Comparison of ENCODE assay signal across 9 cellular contexts in genomic region chr11:47553417-47553746, GRCh38. TPM values are rescaled to one million over a fixed set of nuclear protein-coding genes. Genes with fewer than 3 reads are reported as not detected.
DNase-seq lines count a peak whose midpoint lies in the region; ATAC-seq, FAIRE-seq and TF ChIP-seq lines count a peak whose summit lies in the region.
"Had no signal": no experiment of that assay in that cellular context is flagged by ENCODE, and none has a peak within 500 bp of the region (broad histone marks: within the 10 kb centered on the region; RNA-seq: fewer than 3 reads in every experiment).

No MANE protein-coding gene starts in this region.

- H3K9me3 ChIP-seq in GM12878 (replicated peaks; ENCODE audit: control insufficient read depth, insufficient read depth, low read length) (no peaks in the 10 kb centered on the region), right lobe of liver (no peaks in the 10 kb centered on the region)

- H3K36me3 ChIP-seq in GM12878 (ENCODE audit: control insufficient read depth in 2 of 2, insufficient read depth in 2 of 2, low read length in 1 of 2) (no peaks in the 10 kb centered on the region), right lobe of liver (no peaks in the 10 kb centered on the region)

- H3K4me3 ChIP-seq in GM12878 = peak overlapping the region; percentile 56; the same call in 1 of the 2 replicates
- peak overlapping the region; percentile 71 to 93 (median 92) for H3K4me3 ChIP-seq in right lobe of liver

- intact Hi-C loops in GM12878 (cut with micrococcal nuclease; ENCODE audit: unreplicated experiment) = loop anchor here (5.0 kb wide), 1 partner anchor 36 kb away; no protein-coding TSS in a partner anchor
- intact Hi-C loops in right lobe of liver (cut with DNase I) = no loop called here

- H3K4me1 ChIP-seq in GM12878 (ENCODE audit: control insufficient read depth, insufficient read depth, low read length) = peaks cover 10% of the 10 kb centered on the region; the same call in 1 of the 2 replicates
- H3K4me1 ChIP-seq in right lobe of liver = peaks cover 0 to 25% (median 11%) of the 10 kb centered on the region in 4 donors

- WGBS in GM12878 (ENCODE audit: insufficient coverage, insufficient replicate concordance, low lambda C conversion rate, missing lambda C conversion rate) = 14% methylated on average over 9 of the region's 9 CpGs
- WGBS in right lobe of liver (ENCODE audit: insufficient coverage, low coverage, low lambda C conversion rate, missing lambda C conversion rate) = 34% methylated on average over 7 of the region's 9 CpGs

- RAD21 ChIA-PET in GM12878 (lab: Charles Lee; ENCODE audit: unreplicated experiment) = interaction anchor here (0.5 to 3.5 kb wide), 3 partner anchors 12 to 40 kb away, joined by 3 to 11 read pairs (median 8); partner anchors contain the start of gene PTPMT1

- no peak for TF ChIP-seq RAD21 in GM12878 (IDR thresholded peaks at IDR 0.05; ENCODE audit: insufficient read depth, low read depth, low read length)

- in situ Hi-C loops in GM12878 (cut with MboI) = no loop called here

- no peak for FAIRE-seq in GM12878 (lab: Jason Lieb, UNC)

- peak overlapping the region; percentile 85 for H3K4me2 ChIP-seq in GM12878 (ENCODE audit: control insufficient read depth, insufficient read depth)

- no peaks in the 10 kb centered on the region for H3K9me3 Mint-ChIP-seq in type B pancreatic cell

- no peak for TF ChIP-seq EP300 in GM12878 (IDR thresholded peaks at IDR 0.05; ENCODE audit: borderline replicate concordance in 1 of 2, control insufficient read depth in 1 of 2, low read depth in 2 of 2, low read length in 2 of 2)

- SMC1A ChIA-PET in GM12878 (lab: Charles Lee; ENCODE audit: uncharacterized antibody, unreplicated experiment) = interaction anchor here (1.6 to 3.6 kb wide), 4 partner anchors 25 to 55 kb away, joined by 3 to 40 read pairs (median 12); partner anchors contain the start of genes KBTBD4 and NDUFS3

- POLR2A ChIA-PET in GM12878 (lab: Charles Lee) = interaction anchor here (0.7 to 3.9 kb wide), 3 partner anchors 11 to 40 kb away, joined by 4 to 12 read pairs (median 8); no protein-coding TSS in a partner anchor

- H3K27me3 ChIP-seq in GM12878 (replicated peaks in 1 of 2; ENCODE audit: control insufficient read depth in 2 of 2, insufficient read depth in 2 of 2, low read length in 1 of 2) = no peaks in the 10 kb centered on the region
- no peaks in the 10 kb centered on the region for H3K27me3 ChIP-seq in right lobe of liver

- no peak for TF ChIP-seq POLR2A in GM12878 (IDR thresholded peaks at IDR 0.05; ENCODE audit: low read depth, low read length)
- no peak for TF ChIP-seq POLR2A in right lobe of liver (IDR thresholded peaks at IDR 0.05)

- CTCF ChIA-PET in GM12878 (lab: Yijun Ruan, JAX) = interaction anchor here (0.6 to 3.2 kb wide), 13 partner anchors 10 to 66 kb away, joined by 3 to 22 read pairs (median 4); no protein-coding TSS in a partner anchor

- H3K27me3 Mint-ChIP-seq in type B pancreatic cell = no peaks in the 10 kb centered on the region

- peaks cover 9% of the 10 kb centered on the region for H3K36me3 Mint-ChIP-seq in type B pancreatic cell

- H3K79me2 ChIP-seq in GM12878 (ENCODE audit: control insufficient read depth, insufficient read depth, low read length) = peaks cover 47% of the 10 kb centered on the region

- H4K20me1 ChIP-seq in GM12878 (ENCODE audit: control insufficient read depth, insufficient read depth) = no peaks in the 10 kb centered on the region

- H3K27ac ChIP-seq in C4-2B (peak overlapping the region; percentile 93), GM12878 (ENCODE audit: control insufficient read depth, insufficient read depth) (no peak overlapping the region), right lobe of liver (peak overlapping the region; percentile 93 to 95 (median 93))

- peaks cover 21% of the 10 kb centered on the region for H3K4me1 Mint-ChIP-seq in type B pancreatic cell (ENCODE audit: unreplicated experiment)

- DNase-seq in GM12878 (ENCODE audit: low read depth, low spot score) (no peak), right lobe of liver (no peak), type B pancreatic cell (ENCODE audit: extremely low spot score, unreplicated experiment) (no peak), GM10266 (ENCODE audit: extremely low spot score) (no peak), D341Med (ENCODE audit: low spot score) (no peak)

- peak overlapping the region; percentile 62 for H3K9ac ChIP-seq in GM12878 (ENCODE audit: control insufficient read depth, insufficient read depth, low read length)

- peak overlapping the region; percentile 90 for H3K4me3 Mint-ChIP-seq in type B pancreatic cell

- ATAC-seq in GM21360 (IDR thresholded peaks at IDR 0.05; ENCODE audit: unreplicated experiment) = peak; percentile 28
- ATAC-seq in HG03571 (IDR thresholded peaks at IDR 0.05; ENCODE audit: unreplicated experiment) = peak; percentile 18
- ATAC-seq in GM12878 = peak; percentile 36
- ATAC-seq in right lobe of liver = peak in 2 of 4 donors; percentile 5 to 9

- peak overlapping the region; percentile 90 for H2AFZ ChIP-seq in GM12878 (ENCODE audit: control insufficient read depth, low read depth, low read length)

- TF ChIP-seq CTCF in C4-2B (conservative IDR thresholded peaks at IDR 0.05) (no peak; the same call in none of the 2 replicates), GM12878 (IDR thresholded peaks at IDR 0.05 in 2 of 3, conservative IDR thresholded peaks at IDR 0.05 in 1 of 3; ENCODE audit: control insufficient read depth in 2 of 3, extremely low read depth in 1 of 3, insufficient read depth in 1 of 3, low read depth in 3 of 3, low read length in 3 of 3) (no peak), right lobe of liver (IDR thresholded peaks at IDR 0.05) (no peak), type B pancreatic cell (conservative IDR thresholded peaks at IDR 0.05) (peak; percentile 28), GM10266 (IDR thresholded peaks at IDR 0.05; ENCODE audit: control insufficient read depth, insufficient read depth, low read depth, missing control alignments) (no peak)

- BruUV-seq in GM12878 (replicated peaks; lab: Mats Ljungman, UMichigan) = no TSS peak

- H3K27ac Mint-ChIP-seq in type B pancreatic cell = peak overlapping the region; percentile 89

RNA-seq across cellular contexts. Expression of gene CELF1, which starts 0.5 kb away (rescaled TPM):
- total RNA-seq in GM12878 (2013; cell fraction: nucleolus; rRNA removed) = 266 and 277 TPM in 2 replicates
- total RNA-seq in GM12878 (2014; rRNA removed) (78.6 and 82.0 TPM in 2 replicates), GM12878 (2014; rRNA removed; fragmentation: Illumina TruSeq; extraction: Trizol) (64.2 and 64.9 TPM in 2 replicates), GM12878 (2021) (106 and 108 TPM in 2 replicates), right lobe of liver (10 to 100 TPM; 66.3 to 86.5 (median 71.7) TPM), type B pancreatic cell (ENCODE audit: low replicate concordance) (97.8 and 125 TPM in 2 replicates)
- polyA plus RNA-seq in GM12878 (2011; ENCODE audit: low read depth) = 31.3 TPM
- polyA plus RNA-seq in GM12878 (2011; rRNA removed) (128 and 130 TPM in 2 replicates), GM12878 (2014; fragmentation: Illumina TruSeq; extraction: Trizol) (73.1 and 77.8 TPM in 2 replicates), GM12878 (2014; fragmentation: Nextera tagmentation; extraction: Ambion mirVana) (10 to 100 TPM; 35.3 to 41.5 TPM), GM12878 (2014; rRNA removed) (83.8 and 92.9 TPM in 2 replicates), GM12878 (2016; fragmentation: Nextera tagmentation; extraction: Ambion mirVana) (100 to 1,000 TPM; 108 to 109 TPM)
- 83.8 and 85.4 TPM in 2 replicates for polyA plus RNA-seq in GM12878 (2011; cell fraction: cytosol; rRNA removed)
- 169 and 191 TPM in 2 replicates for polyA plus RNA-seq in GM12878 (2011; cell fraction: nucleus; rRNA removed)
- 42.3 and 44.9 TPM in 2 replicates for polyA plus RNA-seq in GM12878 (2012)
- polyA minus RNA-seq in GM12878 (2011; rRNA and poly(A)+ RNA removed) = 158 and 170 TPM in 2 replicates
- 49.4 and 74.5 TPM in 2 replicates for polyA minus RNA-seq in GM12878 (2011; cell fraction: cytosol; rRNA and poly(A)+ RNA removed)
- polyA minus RNA-seq in GM12878 (2011; cell fraction: nucleus; rRNA and poly(A)+ RNA removed) = 75.3 and 124 TPM in 2 replicates

RNA-seq across cellular contexts. Expression of gene PTPMT1, which starts 12.0 kb away (rescaled TPM):
- total RNA-seq in GM12878 (2013; cell fraction: nucleolus; rRNA removed) = 33.7 and 39.6 TPM in 2 replicates
- total RNA-seq in GM12878 (2014; rRNA removed) (98.7 and 99.7 TPM in 2 replicates), GM12878 (2014; rRNA removed; fragmentation: Illumina TruSeq; extraction: Trizol) (41.2 and 44.2 TPM in 2 replicates), GM12878 (2021) (59.1 and 59.7 TPM in 2 replicates), right lobe of liver (100 to 1,000 TPM in 1 of 6 experiments, 10 to 100 TPM in 5; 14.7 to 118 (median 20.5) TPM), type B pancreatic cell (ENCODE audit: low replicate concordance) (43.6 and 58.4 TPM in 2 replicates)
- 30.0 TPM for polyA plus RNA-seq in GM12878 (2011; ENCODE audit: low read depth)
- polyA plus RNA-seq in GM12878 (2011; rRNA removed) (45.5 and 50.3 TPM in 2 replicates), GM12878 (2014; fragmentation: Illumina TruSeq; extraction: Trizol) (57.2 and 59.2 TPM in 2 replicates), GM12878 (2014; fragmentation: Nextera tagmentation; extraction: Ambion mirVana) (10 to 100 TPM; 12.0 to 26.1 TPM), GM12878 (2014; rRNA removed) (106 and 112 TPM in 2 replicates), GM12878 (2016; fragmentation: Nextera tagmentation; extraction: Ambion mirVana) (100 to 1,000 TPM; 108 to 116 TPM)
- 57.0 and 73.0 TPM in 2 replicates for polyA plus RNA-seq in GM12878 (2011; cell fraction: cytosol; rRNA removed)
- 20.5 and 25.5 TPM in 2 replicates for polyA plus RNA-seq in GM12878 (2011; cell fraction: nucleus; rRNA removed)
- polyA plus RNA-seq in GM12878 (2012) = 43.0 and 46.9 TPM in 2 replicates
- polyA minus RNA-seq in GM12878 (2011; rRNA and poly(A)+ RNA removed) = 19.2 and 21.4 TPM in 2 replicates
- 11.9 and 12.3 TPM in 2 replicates for polyA minus RNA-seq in GM12878 (2011; cell fraction: cytosol; rRNA and poly(A)+ RNA removed)
- polyA minus RNA-seq in GM12878 (2011; cell fraction: nucleus; rRNA and poly(A)+ RNA removed) = 10.9 and 14.8 TPM in 2 replicates

RNA-seq across cellular contexts. Expression of gene KBTBD4, which starts 25.4 kb away (rescaled TPM):
- 10.4 and 10.9 TPM in 2 replicates for total RNA-seq in GM12878 (2013; cell fraction: nucleolus; rRNA removed)
- total RNA-seq in GM12878 (2014; rRNA removed) = 26.0 and 26.3 TPM in 2 replicates
- 19.5 and 21.8 TPM in 2 replicates for total RNA-seq in GM12878 (2014; rRNA removed; fragmentation: Illumina TruSeq; extraction: Trizol)
- 20.0 and 20.6 TPM in 2 replicates for total RNA-seq in GM12878 (2021)
- 70.4 TPM for polyA plus RNA-seq in GM12878 (2011; ENCODE audit: low read depth)
- polyA plus RNA-seq in GM12878 (2011; rRNA removed) = 28.0 and 29.9 TPM in 2 replicates
- 32.2 and 32.3 TPM in 2 replicates for polyA plus RNA-seq in GM12878 (2011; cell fraction: cytosol; rRNA removed)
- polyA plus RNA-seq in GM12878 (2011; cell fraction: nucleus; rRNA removed) = 16.8 and 17.9 TPM in 2 replicates
- polyA plus RNA-seq in GM12878 (2012) = 16.2 and 18.2 TPM in 2 replicates
- 21.3 and 21.8 TPM in 2 replicates for polyA plus RNA-seq in GM12878 (2014; fragmentation: Illumina TruSeq; extraction: Trizol)
- 10 to 100 TPM; 25.4 to 46.4 TPM for polyA plus RNA-seq in GM12878 (2014; fragmentation: Nextera tagmentation; extraction: Ambion mirVana)
- polyA plus RNA-seq in GM12878 (2014; rRNA removed) = 15.6 and 18.4 TPM in 2 replicates
- polyA plus RNA-seq in GM12878 (2016; fragmentation: Nextera tagmentation; extraction: Ambion mirVana) = 10 to 100 TPM; 31.4 to 32.5 TPM
- polyA minus RNA-seq in GM12878 (2011; rRNA and poly(A)+ RNA removed) = 42.4 and 46.7 TPM in 2 replicates
- 8.2 and 9.4 TPM in 2 replicates for polyA minus RNA-seq in GM12878 (2011; cell fraction: cytosol; rRNA and poly(A)+ RNA removed)
- polyA minus RNA-seq in GM12878 (2011; cell fraction: nucleus; rRNA and poly(A)+ RNA removed) = 6.5 and 10.8 TPM in 2 replicates
- 1 to 10 TPM; 6.5 to 9.2 (median 7.3) TPM for total RNA-seq in right lobe of liver
- 14.5 and 18.0 TPM in 2 replicates for total RNA-seq in type B pancreatic cell (ENCODE audit: low replicate concordance)

RNA-seq across cellular contexts. Expression of gene NDUFS3, which starts 25.5 kb away (rescaled TPM):
- 39.6 and 43.4 TPM in 2 replicates for total RNA-seq in GM12878 (2013; cell fraction: nucleolus; rRNA removed)
- 107 and 113 TPM in 2 replicates for total RNA-seq in GM12878 (2014; rRNA removed)
- 95.5 and 96.3 TPM in 2 replicates for total RNA-seq in GM12878 (2014; rRNA removed; fragmentation: Illumina TruSeq; extraction: Trizol)
- total RNA-seq in GM12878 (2021) = 133 and 137 TPM in 2 replicates
- 135 TPM for polyA plus RNA-seq in GM12878 (2011; ENCODE audit: low read depth)
- 208 and 217 TPM in 2 replicates for polyA plus RNA-seq in GM12878 (2011; rRNA removed)
- polyA plus RNA-seq in GM12878 (2011; cell fraction: cytosol; rRNA removed) = 254 and 256 TPM in 2 replicates
- polyA plus RNA-seq in GM12878 (2011; cell fraction: nucleus; rRNA removed) = 155 and 184 TPM in 2 replicates
- 86.9 and 87.3 TPM in 2 replicates for polyA plus RNA-seq in GM12878 (2012)
- polyA plus RNA-seq in GM12878 (2014; fragmentation: Illumina TruSeq; extraction: Trizol) = 99.6 and 111 TPM in 2 replicates
- polyA plus RNA-seq in GM12878 (2014; fragmentation: Nextera tagmentation; extraction: Ambion mirVana) = 100 to 1,000 TPM in 1 of 2 experiments, 10 to 100 TPM in 1; 22.3 to 101 TPM
- 166 and 179 TPM in 2 replicates for polyA plus RNA-seq in GM12878 (2014; rRNA removed)
- 100 to 1,000 TPM; 176 to 186 TPM for polyA plus RNA-seq in GM12878 (2016; fragmentation: Nextera tagmentation; extraction: Ambion mirVana)
- 136 and 156 TPM in 2 replicates for polyA minus RNA-seq in GM12878 (2011; rRNA and poly(A)+ RNA removed)
- polyA minus RNA-seq in GM12878 (2011; cell fraction: cytosol; rRNA and poly(A)+ RNA removed) = 27.4 and 40.3 TPM in 2 replicates
- polyA minus RNA-seq in GM12878 (2011; cell fraction: nucleus; rRNA and poly(A)+ RNA removed) = 45.7 and 55.5 TPM in 2 replicates
- total RNA-seq in right lobe of liver = 10 to 100 TPM; 53.3 to 64.1 (median 58.2) TPM
- total RNA-seq in type B pancreatic cell (ENCODE audit: low replicate concordance) = 150 and 161 TPM in 2 replicates

RNA-seq across cellular contexts. Expression of gene FAM180B, which starts 33.1 kb away (rescaled TPM):
- total RNA-seq in GM12878 (2013; cell fraction: nucleolus; rRNA removed) = not detected in 2 replicates
- total RNA-seq in GM12878 (2014; rRNA removed) = 0.22 and 0.34 TPM in 2 replicates
- total RNA-seq in GM12878 (2014; rRNA removed; fragmentation: Illumina TruSeq; extraction: Trizol) = not detected in 2 replicates
- not detected in 2 replicates for total RNA-seq in GM12878 (2021)
- not detected for polyA plus RNA-seq in GM12878 (2011; ENCODE audit: low read depth)
- not detected in 2 replicates for polyA plus RNA-seq in GM12878 (2011; rRNA removed)
- not detected in 2 replicates for polyA plus RNA-seq in GM12878 (2011; cell fraction: cytosol; rRNA removed)
- 0.07 and 0.15 TPM in 2 replicates for polyA plus RNA-seq in GM12878 (2011; cell fraction: nucleus; rRNA removed)
- polyA plus RNA-seq in GM12878 (2012) = not detected in 2 replicates
- polyA plus RNA-seq in GM12878 (2014; fragmentation: Illumina TruSeq; extraction: Trizol) = 0.04 TPM in 1 of 2 replicates, not detected in the other
- polyA plus RNA-seq in GM12878 (2014; fragmentation: Nextera tagmentation; extraction: Ambion mirVana) = not detected
- 0.14 TPM in 1 of 2 replicates, not detected in the other for polyA plus RNA-seq in GM12878 (2014; rRNA removed)
- not detected for polyA plus RNA-seq in GM12878 (2016; fragmentation: Nextera tagmentation; extraction: Ambion mirVana)
- not detected in 2 replicates for polyA minus RNA-seq in GM12878 (2011; rRNA and poly(A)+ RNA removed)
- not detected in 2 replicates for polyA minus RNA-seq in GM12878 (2011; cell fraction: cytosol; rRNA and poly(A)+ RNA removed)
- 0.36 and 0.96 TPM in 2 replicates for polyA minus RNA-seq in GM12878 (2011; cell fraction: nucleus; rRNA and poly(A)+ RNA removed)
- not detected for total RNA-seq in right lobe of liver
- 0.43 TPM in 1 of 2 replicates, not detected in the other for total RNA-seq in type B pancreatic cell (ENCODE audit: low replicate concordance)
- total RNA-seq: HT1080 had no signal
